ENCODE assay signal across 10 cellular contexts in the genomic region with DNA sequence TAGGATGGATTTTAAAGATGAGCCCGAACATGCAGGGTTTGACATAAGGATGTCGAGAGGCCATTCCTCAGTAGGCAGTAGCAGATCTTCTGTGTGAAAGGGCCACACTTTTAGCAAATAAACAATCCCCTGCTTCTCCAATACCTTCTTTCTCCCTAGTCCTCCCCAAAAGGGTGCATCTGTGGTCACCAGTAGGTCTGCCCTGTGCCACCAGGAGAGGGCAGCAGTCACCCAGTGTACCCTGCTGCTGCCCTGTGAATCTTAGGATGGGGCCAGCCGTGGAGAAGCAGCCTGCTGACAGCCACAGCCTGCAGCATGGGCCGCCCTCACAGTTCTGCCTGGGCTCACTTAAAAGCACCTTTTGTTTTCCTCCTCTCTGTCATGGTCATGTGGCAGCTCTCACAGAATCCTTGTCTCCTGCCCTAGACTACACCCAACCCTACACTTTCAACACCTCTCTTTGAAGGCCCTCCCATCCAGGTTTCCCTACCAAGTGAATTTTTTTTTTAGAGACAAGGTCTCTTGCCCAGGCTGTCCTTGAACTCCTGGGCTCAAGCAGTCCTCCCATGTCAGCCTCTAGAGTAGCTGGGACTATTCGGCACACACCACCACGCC. TPM values are rescaled to one million over a fixed set of nuclear protein-coding genes. Genes with fewer than 3 reads are reported as not detected.
DNase-seq lines count a peak whose midpoint lies in the region; ATAC-seq, FAIRE-seq and TF ChIP-seq lines count a peak whose summit lies in the region.
"Not testable (repeated sequence)": the region's sequence is repeated elsewhere in the genome, so short reads cannot be mapped to it uniquely, and the experiment has no call there.
"Had no signal": no experiment of that assay in that cellular context is flagged by ENCODE, and none has a peak within 500 bp of the region (broad histone marks: within the 10 kb centered on the region; RNA-seq: fewer than 3 reads in every experiment).

No MANE protein-coding gene starts in this region.

- FAIRE-seq in GM12878 (lab: Jason Lieb, UNC) = not testable (repeated sequence)

- not testable (repeated sequence) for H3K4me3 ChIP-seq in CD4-positive, alpha-beta memory T cell (ENCODE audit: low read length in 2 of 2); PC-3 (ENCODE audit: low read length); GM12878; gastroesophageal sphincter

- H3K9me2 ChIP-seq in PC-3 (replicated peaks; ENCODE audit: low read length) = not testable (repeated sequence)

- not testable (repeated sequence) for H3K9ac ChIP-seq in PC-3 (ENCODE audit: low read length); GM12878 (ENCODE audit: control insufficient read depth, insufficient read depth, low read length)

- H3K9me3 ChIP-seq in CD4-positive, alpha-beta memory T cell (ENCODE audit: control insufficient read depth in 1 of 2, low read length in 2 of 2); PC-3 (ENCODE audit: low read length); GM12878 (replicated peaks; ENCODE audit: control insufficient read depth, insufficient read depth, low read length); gastroesophageal sphincter: not testable (repeated sequence)

- intact Hi-C loops in CD4-positive, alpha-beta memory T cell (cut with micrococcal nuclease) = loop anchor here (1.0 kb wide), 1 partner anchor 21 kb away; no protein-coding TSS in a partner anchor
- intact Hi-C loops in PC-3 (cut with micrococcal nuclease) = loop anchor here (2.0 kb wide), 1 partner anchor 20 kb away; no protein-coding TSS in a partner anchor
- intact Hi-C loops in GM12878 (cut with micrococcal nuclease; ENCODE audit: unreplicated experiment) = loop anchor here (1.0 to 10.0 kb wide), 2 partner anchors 21 to 72 kb away; no protein-coding TSS in a partner anchor

- not testable (repeated sequence) for H3K79me2 ChIP-seq in PC-3 (ENCODE audit: low read length); GM12878 (ENCODE audit: control insufficient read depth, insufficient read depth, low read length)

- peak; percentile 29 for TF ChIP-seq RAD21 in GM12878 (IDR thresholded peaks at IDR 0.05; ENCODE audit: insufficient read depth, low read depth, low read length)

- RAD21 ChIA-PET in GM12878 (lab: Charles Lee; ENCODE audit: unreplicated experiment) = not testable (repeated sequence)

- H2AFZ ChIP-seq in PC-3 (ENCODE audit: low read length); GM12878 (ENCODE audit: control insufficient read depth, low read depth, low read length): not testable (repeated sequence)

- POLR2A ChIA-PET in CD4-positive, alpha-beta memory T cell (lab: Charles Lee; ENCODE audit: partially characterized antibody); PC-3 (lab: Charles Lee; ENCODE audit: unreplicated experiment); activated CD4-positive, alpha-beta T cell treated with anti-CD3 and anti-CD28 coated beads, Interleukin-2, amount 10 ng/mL, durations not matched to agents 7 days and 5 days (lab: Charles Lee); GM12878 (lab: Charles Lee); naive thymus-derived CD8-positive, alpha-beta T cell (lab: Charles Lee): not testable (repeated sequence)

- H3K4me1 Mint-ChIP-seq in CD4-positive, alpha-beta memory T cell = peaks cover 6 to 16% (median 10%) of the 10 kb centered on the region in 4 donors
- H3K4me1 Mint-ChIP-seq in activated CD4-positive, alpha-beta T cell treated with anti-CD3 and anti-CD28 coated beads, Interleukin-2, amount 10 ng/mL, durations not matched to agents 7 days and 5 days = peaks cover 19% of the 10 kb centered on the region
- peaks cover 0 to 16% (median 13%) of the 10 kb centered on the region in 4 donors for H3K4me1 Mint-ChIP-seq in naive thymus-derived CD8-positive, alpha-beta T cell
- H3K4me1 Mint-ChIP-seq in stimulated activated naive B cell treated with anti-CD40 and anti-IgM and Interleukin-4, amounts not matched to agents 10 μg/mL and 1 μg/mL and 100 μg/mL, for 72 hours = peaks cover 26 to 42% of the 10 kb centered on the region in 2 donors

- H3K4me2 ChIP-seq in PC-3 (ENCODE audit: low read length); GM12878 (ENCODE audit: control insufficient read depth, insufficient read depth): not testable (repeated sequence)

- not testable (repeated sequence) for H3K4me3 Mint-ChIP-seq in CD4-positive, alpha-beta memory T cell; activated CD4-positive, alpha-beta T cell treated with anti-CD3 and anti-CD28 coated beads, Interleukin-2, amount 10 ng/mL, durations not matched to agents 7 days and 5 days; stimulated activated naive B cell treated with anti-CD40 and anti-IgM and Interleukin-4, amounts not matched to agents 10 μg/mL and 1 μg/mL and 100 μg/mL, for 72 hours
- H3K4me3 Mint-ChIP-seq in naive thymus-derived CD8-positive, alpha-beta T cell = peak overlapping the region in 1 of 10 donors; percentile 22

- H3K4me1 ChIP-seq in CD4-positive, alpha-beta memory T cell (ENCODE audit: insufficient read depth, low read length); GM12878 (ENCODE audit: control insufficient read depth, insufficient read depth, low read length); gastroesophageal sphincter: not testable (repeated sequence)
- H3K4me1 ChIP-seq in PC-3 (ENCODE audit: insufficient read depth, low read length) = peaks cover 42% of the 10 kb centered on the region

- CTCF ChIA-PET in CD4-positive, alpha-beta memory T cell (lab: Charles Lee; ENCODE audit: partially characterized antibody) = interaction anchor here (1.5 to 4.0 kb wide), 2 partner anchors 21 to 72 kb away, joined by 4 to 14 read pairs; no protein-coding TSS in a partner anchor
- CTCF ChIA-PET in PC-3 (lab: Charles Lee); activated CD4-positive, alpha-beta T cell treated with anti-CD3 and anti-CD28 coated beads, Interleukin-2, amount 10 ng/mL, durations not matched to agents 7 days and 5 days (lab: Charles Lee); GM12878 (lab: Yijun Ruan, JAX): not testable (repeated sequence)

- TF ChIP-seq CTCF in PC-3 (conservative IDR thresholded peaks at IDR 0.05; ENCODE audit: low read depth, low read length) (peak; percentile 62), GM12878 (IDR thresholded peaks at IDR 0.05 in 2 of 3, conservative IDR thresholded peaks at IDR 0.05 in 1 of 3; ENCODE audit: control insufficient read depth in 2 of 3, extremely low read depth in 1 of 3, insufficient read depth in 1 of 3, low read depth in 3 of 3, low read length in 3 of 3) (peak; percentile 17 to 42 (median 37); a peak in 4 of 6 replicates), gastroesophageal sphincter (IDR thresholded peaks at IDR 0.05) (peak in 3 of 4 experiments; percentile 55 to 67 (median 62))

- H3F3A ChIP-seq in PC-3 (ENCODE audit: low read length, unreplicated experiment) = not testable (repeated sequence)

- 66% methylated on average over 6 of the region's 6 CpGs for WGBS in GM12878 (ENCODE audit: insufficient coverage, insufficient replicate concordance, low lambda C conversion rate, missing lambda C conversion rate)
- 60 to 80% methylated on average over 2 of the region's 6 CpGs for WGBS in gastroesophageal sphincter (ENCODE audit: low coverage in 1 of 2), 2 donors

- not testable (repeated sequence) for TF ChIP-seq EP300 in GM12878 (IDR thresholded peaks at IDR 0.05; ENCODE audit: borderline replicate concordance in 1 of 2, control insufficient read depth in 1 of 2, low read depth in 2 of 2, low read length in 2 of 2); gastroesophageal sphincter (IDR thresholded peaks at IDR 0.05)

- SMC1A ChIA-PET in GM12878 (lab: Charles Lee; ENCODE audit: uncharacterized antibody, unreplicated experiment) = not testable (repeated sequence)

- not testable (repeated sequence) for H3K36me3 Mint-ChIP-seq in CD4-positive, alpha-beta memory T cell; activated CD4-positive, alpha-beta T cell treated with anti-CD3 and anti-CD28 coated beads, Interleukin-2, amount 10 ng/mL, durations not matched to agents 7 days and 5 days (ENCODE audit: low read depth); naive thymus-derived CD8-positive, alpha-beta T cell
- peaks cover 16 to 25% of the 10 kb centered on the region in 2 donors for H3K36me3 Mint-ChIP-seq in stimulated activated naive B cell treated with anti-CD40 and anti-IgM and Interleukin-4, amounts not matched to agents 10 μg/mL and 1 μg/mL and 100 μg/mL, for 72 hours

- not testable (repeated sequence) for ATAC-seq in PC-3; GM12878; gastroesophageal sphincter; naive thymus-derived CD8-positive, alpha-beta T cell; stimulated activated naive B cell treated with anti-CD40 and anti-IgM and Interleukin-4, amounts not matched to agents 10 μg/mL and 1 μg/mL and 100 μg/mL, for 72 hours (replicated peaks)

- BruUV-seq in PC-3 (replicated peaks; lab: Mats Ljungman, UMichigan); GM12878 (replicated peaks; lab: Mats Ljungman, UMichigan): not testable (repeated sequence)

- not testable (repeated sequence) for H4K20me1 ChIP-seq in PC-3 (ENCODE audit: low read length); GM12878 (ENCODE audit: control insufficient read depth, insufficient read depth)

- H3K27ac Mint-ChIP-seq in CD4-positive, alpha-beta memory T cell = peak overlapping the region in 1 of 7 donors; percentile 63
- H3K27ac Mint-ChIP-seq in activated CD4-positive, alpha-beta T cell treated with anti-CD3 and anti-CD28 coated beads, Interleukin-2, amount 10 ng/mL, durations not matched to agents 7 days and 5 days; stimulated activated naive B cell treated with anti-CD40 and anti-IgM and Interleukin-4, amounts not matched to agents 10 μg/mL and 1 μg/mL and 100 μg/mL, for 72 hours: not testable (repeated sequence)
- H3K27ac Mint-ChIP-seq in naive thymus-derived CD8-positive, alpha-beta T cell = peak overlapping the region in 4 of 10 donors; percentile 22 to 72 (median 38)

- H3K36me3 ChIP-seq in CD4-positive, alpha-beta memory T cell (ENCODE audit: insufficient read depth, low read length); PC-3 (ENCODE audit: low read depth, low read length); GM12878 (ENCODE audit: control insufficient read depth in 2 of 2, insufficient read depth in 2 of 2, low read length in 1 of 2): not testable (repeated sequence)
- H3K36me3 ChIP-seq in gastroesophageal sphincter = peaks cover 0 to 25% of the 10 kb centered on the region in 2 donors

- not testable (repeated sequence) for H3K27me3 Mint-ChIP-seq in CD4-positive, alpha-beta memory T cell; activated CD4-positive, alpha-beta T cell treated with anti-CD3 and anti-CD28 coated beads, Interleukin-2, amount 10 ng/mL, durations not matched to agents 7 days and 5 days; naive thymus-derived CD8-positive, alpha-beta T cell; stimulated activated naive B cell treated with anti-CD40 and anti-IgM and Interleukin-4, amounts not matched to agents 10 μg/mL and 1 μg/mL and 100 μg/mL, for 72 hours

- not testable (repeated sequence) for H3K27ac ChIP-seq in CD4-positive, alpha-beta memory T cell (ENCODE audit: low read depth, low read length); PC-3 (ENCODE audit: low read length); GM12878 (ENCODE audit: control insufficient read depth, insufficient read depth); gastroesophageal sphincter

- in situ Hi-C loops in GM12878 (cut with MboI) = loop anchor here (10.0 kb wide), 1 partner anchor 642 kb away; the partner anchor contains the start of gene CLPB

- peak; percentile 60 to 65 (median 63) for DNase-seq in CD4-positive, alpha-beta memory T cell
- DNase-seq in HT-29 (ENCODE audit: low spot score) = peak; percentile 39
- peak; percentile 62 for DNase-seq in PC-3
- DNase-seq in activated CD4-positive, alpha-beta T cell treated with anti-CD3 and anti-CD28 coated beads, Interleukin-2, amount 10 ng/mL, durations not matched to agents 7 days and 5 days = peak; percentile 64
- DNase-seq in GM12878 (ENCODE audit: low read depth, low spot score) = not testable (repeated sequence)
- peak; percentile 23 to 77 (median 56) for DNase-seq in naive thymus-derived CD8-positive, alpha-beta T cell
- peak; percentile 35 for DNase-seq in stimulated activated naive B cell treated with anti-CD40 and anti-IgM and Interleukin-4, amounts not matched to agents 10 μg/mL and 1 μg/mL and 100 μg/mL, for 72 hours

- not testable (repeated sequence) for TF ChIP-seq POLR2A in GM12878 (IDR thresholded peaks at IDR 0.05; ENCODE audit: low read depth, low read length); gastroesophageal sphincter (IDR thresholded peaks at IDR 0.05)

- H3K9me3 Mint-ChIP-seq in CD4-positive, alpha-beta memory T cell; activated CD4-positive, alpha-beta T cell treated with anti-CD3 and anti-CD28 coated beads, Interleukin-2, amount 10 ng/mL, durations not matched to agents 7 days and 5 days; naive thymus-derived CD8-positive, alpha-beta T cell; stimulated activated naive B cell treated with anti-CD40 and anti-IgM and Interleukin-4, amounts not matched to agents 10 μg/mL and 1 μg/mL and 100 μg/mL, for 72 hours: not testable (repeated sequence)

- H3K27me3 ChIP-seq in CD4-positive, alpha-beta memory T cell (ENCODE audit: insufficient read depth, low read length); PC-3 (ENCODE audit: low read length); GM12878 (replicated peaks in 1 of 2; ENCODE audit: control insufficient read depth in 2 of 2, insufficient read depth in 2 of 2, low read length in 1 of 2); gastroesophageal sphincter: not testable (repeated sequence)

RNA-seq across cellular contexts. Expression of gene DEFB108B, which starts 40.3 kb away (rescaled TPM):
- not detected for total RNA-seq in CD4-positive, alpha-beta memory T cell
- polyA plus RNA-seq in CD4-positive, alpha-beta memory T cell = not detected
- not detected in 2 replicates for total RNA-seq in HT-29 (2014; rRNA removed; shearing (Covaris generic))
- not detected in 2 replicates for total RNA-seq in PC-3 (2014; rRNA removed)
- not detected for total RNA-seq in activated CD4-positive, alpha-beta T cell treated with anti-CD3 and anti-CD28 coated beads, Interleukin-2, amount 10 ng/mL, durations not matched to agents 7 days and 5 days
- total RNA-seq in GM12878 (2013; cell fraction: nucleolus; rRNA removed) = not detected in 2 replicates
- not detected in 2 replicates for total RNA-seq in GM12878 (2014; rRNA removed)
- total RNA-seq in GM12878 (2014; rRNA removed; fragmentation: Illumina TruSeq; extraction: Trizol) = not detected in 2 replicates
- not detected in 2 replicates for total RNA-seq in GM12878 (2021)
- not detected for polyA plus RNA-seq in GM12878 (2011; ENCODE audit: low read depth)
- not detected in 2 replicates for polyA plus RNA-seq in GM12878 (2011; rRNA removed)
- not detected in 2 replicates for polyA plus RNA-seq in GM12878 (2011; cell fraction: cytosol; rRNA removed)
- not detected in 2 replicates for polyA plus RNA-seq in GM12878 (2011; cell fraction: nucleus; rRNA removed)
- not detected in 2 replicates for polyA plus RNA-seq in GM12878 (2012)
- polyA plus RNA-seq in GM12878 (2014; fragmentation: Illumina TruSeq; extraction: Trizol) = not detected in 2 replicates
- not detected for polyA plus RNA-seq in GM12878 (2014; fragmentation: Nextera tagmentation; extraction: Ambion mirVana)
- polyA plus RNA-seq in GM12878 (2014; rRNA removed) = not detected in 2 replicates
- not detected for polyA plus RNA-seq in GM12878 (2016; fragmentation: Nextera tagmentation; extraction: Ambion mirVana)
- polyA minus RNA-seq in GM12878 (2011; rRNA and poly(A)+ RNA removed) = not detected in 2 replicates
- polyA minus RNA-seq in GM12878 (2011; cell fraction: cytosol; rRNA and poly(A)+ RNA removed) = not detected in 2 replicates
- not detected in 2 replicates for polyA minus RNA-seq in GM12878 (2011; cell fraction: nucleus; rRNA and poly(A)+ RNA removed)
- not detected for total RNA-seq in gastroesophageal sphincter
- total RNA-seq in naive thymus-derived CD8-positive, alpha-beta T cell = not detected
- polyA plus RNA-seq in naive thymus-derived CD8-positive, alpha-beta T cell = not detected
- total RNA-seq: glomerular endothelial cell, skeletal muscle tissue had no signal
